20 cellular contexts compared by ENCODE assay signal in the genomic region with DNA sequence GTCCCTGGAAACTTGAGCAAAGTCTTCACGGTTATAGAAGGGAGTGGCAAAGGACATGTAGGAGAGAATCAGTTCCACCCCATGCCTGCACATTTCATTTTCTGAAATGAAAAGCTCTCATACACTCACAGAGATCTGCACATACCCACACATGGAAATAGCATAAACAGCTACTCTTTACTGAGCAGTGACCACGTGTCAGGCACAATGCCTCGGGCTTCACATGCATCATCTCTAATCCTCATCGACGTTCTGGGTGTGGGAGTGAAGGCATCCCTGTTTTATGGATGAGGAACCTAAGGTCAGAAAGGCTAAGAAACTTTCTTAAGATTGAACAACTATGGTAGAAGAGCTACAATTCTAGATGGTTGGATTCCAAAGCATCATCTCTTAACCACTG.
A peak's percentile ranks its signal among the peaks of the same experiment; 100 is the strongest.
DNase-seq lines count a peak whose midpoint lies in the region; ATAC-seq, FAIRE-seq and TF ChIP-seq lines count a peak whose summit lies in the region.
"Had no signal": no experiment of that assay in that cellular context is flagged by ENCODE, and none has a peak within 500 bp of the region (broad histone marks: within the 10 kb centered on the region; RNA-seq: fewer than 3 reads in every experiment).

No MANE protein-coding gene starts in this region.

- H3K27me3 ChIP-seq in HepG2 (ENCODE audit: control insufficient read depth in 1 of 2, insufficient read depth in 2 of 2, low read length in 2 of 2) (peaks cover 0 to 7% of the 10 kb centered on the region in 2 experiments; a peak in 2 of 5 replicates), right lobe of liver (no peaks in the 10 kb centered on the region), PC-9 (ENCODE audit: insufficient read depth, low read depth) (no peaks in the 10 kb centered on the region)

- H3K79me2 ChIP-seq in HepG2 (ENCODE audit: insufficient read depth, low read length) = no peaks in the 10 kb centered on the region
- H3K79me2 ChIP-seq in PC-9 (ENCODE audit: low read depth) = no peaks in the 10 kb centered on the region

- H3K36me3 ChIP-seq in HepG2 (replicated peaks in 1 of 2; ENCODE audit: control insufficient read depth in 1 of 2, insufficient read depth in 2 of 2, low read length in 2 of 2) (no peaks in the 10 kb centered on the region), right lobe of liver (no peaks in the 10 kb centered on the region), PC-9 (ENCODE audit: low read depth) (no peaks in the 10 kb centered on the region)

- intact Hi-C loops in HepG2 (cut with micrococcal nuclease; ENCODE audit: unreplicated experiment) (no loop called here), right lobe of liver (cut with DNase I) (loop anchor here in 1 of 2 donors (10.0 kb wide), 1 partner anchor 165 kb away; no protein-coding TSS in a partner anchor), PC-9 (cut with micrococcal nuclease; ENCODE audit: unreplicated experiment) (loop anchor here (5.0 kb wide), 1 partner anchor 182 kb away; no protein-coding TSS in a partner anchor)

- CTCF ChIA-PET in HepG2 (lab: Yijun Ruan, JAX; ENCODE audit: low intra/inter-chr PET ratio, low total read pairs) = interaction anchor here (1.9 kb wide), 1 partner anchor 44 kb away, joined by 7 read pairs; no protein-coding TSS in a partner anchor
- CTCF ChIA-PET in PC-9 (lab: Charles Lee) = interaction anchor here (0.6 to 1.5 kb wide), 5 partner anchors 10 to 263 kb away, joined by 3 to 7 read pairs (median 4); no protein-coding TSS in a partner anchor
- CTCF ChIA-PET in activated CD8-positive, alpha-beta T cell treated with anti-CD3 and anti-CD28 coated beads, Interleukin-2, amount 10 ng/mL, durations not matched to agents 7 days and 5 days (lab: Charles Lee) = no interaction called here

- no peaks in the 10 kb centered on the region for H3K4me1 ChIP-seq in HepG2 (ENCODE audit: insufficient read depth, low read length)
- H3K4me1 ChIP-seq in right lobe of liver = no peaks in the 10 kb centered on the region
- peaks cover 50% of the 10 kb centered on the region for H3K4me1 ChIP-seq in PC-9 (replicated peaks; ENCODE audit: insufficient read depth)

- peaks cover 40% of the 10 kb centered on the region; the same call in 1 of the 2 replicates for H3F3A ChIP-seq in PC-9 (ENCODE audit: insufficient read depth, low read depth)

- H3K9ac ChIP-seq in HepG2 (ENCODE audit: insufficient read depth, low read depth, low read length) = no peak overlapping the region
- H3K9ac ChIP-seq: KMS-11, SK-N-SH had no signal

- TF ChIP-seq RAD21 in HepG2 (CRISPR knock-in tag; IDR thresholded peaks at IDR 0.05) = no peak

- WGBS in HepG2 (ENCODE audit: low lambda C conversion rate) = 8% methylated on average over 5 of the region's 5 CpGs
- 61% methylated on average over 5 of the region's 5 CpGs for WGBS in right lobe of liver (ENCODE audit: insufficient coverage, low coverage, low lambda C conversion rate, missing lambda C conversion rate)

- no peaks in the 10 kb centered on the region for H4K20me1 ChIP-seq in HepG2 (ENCODE audit: insufficient read depth, low read length)
- no peaks in the 10 kb centered on the region for H4K20me1 ChIP-seq in PC-9 (ENCODE audit: insufficient read depth)

- H2AFZ ChIP-seq in HepG2 (ENCODE audit: low read length) = no peak overlapping the region
- H2AFZ ChIP-seq in PC-9 = no peak overlapping the region

- no peak for TF ChIP-seq CTCF in HepG2 (CRISPR knock-in tag; IDR thresholded peaks at IDR 0.05)
- no peak for TF ChIP-seq CTCF in right lobe of liver (IDR thresholded peaks at IDR 0.05)
- TF ChIP-seq CTCF in PC-9 (conservative IDR thresholded peaks at IDR 0.05) = no peak

- H3K27me3 Mint-ChIP-seq in activated CD8-positive, alpha-beta T cell treated with anti-CD3 and anti-CD28 coated beads, Interleukin-2, amount 10 ng/mL, durations not matched to agents 7 days and 5 days (ENCODE audit: low read depth) = no peaks in the 10 kb centered on the region

- BruUV-seq in HepG2 (replicated peaks; lab: Mats Ljungman, UMichigan) (no TSS peak), PC-9 (replicated peaks; lab: Mats Ljungman, UMichigan) (no TSS peak)

- no peak for TF ChIP-seq POLR2A in HepG2 (IDR thresholded peaks at IDR 0.05; ENCODE audit: insufficient read depth in 1 of 2, low read depth in 2 of 2, low read length in 2 of 2)
- TF ChIP-seq POLR2A in right lobe of liver (IDR thresholded peaks at IDR 0.05) = no peak

- no peak overlapping the region for H3K4me2 ChIP-seq in HepG2 (ENCODE audit: low read depth, low read length)
- H3K4me2 ChIP-seq in PC-9 = peak overlapping the region; percentile 54
- H3K4me2 ChIP-seq: KMS-11, SK-N-SH had no signal

- ATAC-seq in HepG2 = no peak
- ATAC-seq in right lobe of liver = no peak
- ATAC-seq in esophagus mucosa = peak; percentile 20
- no peak for ATAC-seq in left lobe of liver
- ATAC-seq in activated CD8-positive, alpha-beta T cell treated with anti-CD3 and anti-CD28 coated beads, Interleukin-2, amount 10 ng/mL, durations not matched to agents 7 days and 5 days = no peak
- no peak for ATAC-seq in GM18861 (IDR thresholded peaks at IDR 0.05; ENCODE audit: unreplicated experiment)
- ATAC-seq: Right ventricle myocardium inferior had no signal

- no peaks in the 10 kb centered on the region for H3K9me3 Mint-ChIP-seq in activated CD8-positive, alpha-beta T cell treated with anti-CD3 and anti-CD28 coated beads, Interleukin-2, amount 10 ng/mL, durations not matched to agents 7 days and 5 days (ENCODE audit: insufficient read depth)

- DNase-seq in HepG2 (ENCODE audit: low spot score) (no peak), right lobe of liver (no peak), PC-9 (no peak), HPDE6-E6E7 (ENCODE audit: extremely low spot score) (no peak), left lobe of liver (ENCODE audit: low spot score) (no peak)
- DNase-seq in activated CD8-positive, alpha-beta T cell treated with anti-CD3 and anti-CD28 coated beads, Interleukin-2, amount 10 ng/mL, durations not matched to agents 7 days and 5 days = no peak
- DNase-seq: Caco-2, DMS53, H7, MM.1S, NCI-H1436, NCI-H2029 treated with DMSO at 0.1 percent for 48 hours, NCI-H510A treated with DMSO at 0.1 percent for 48 hours, OCI-M1, SK-N-SH had no signal

- in situ Hi-C loops in HepG2 (cut with HindIII; ENCODE audit: extremely low pct_ligation_motif_present, low pct_unique_long_range_greater_than_20kb) = loop anchor here (5.0 kb wide), 1 partner anchor 82 kb away; no protein-coding TSS in a partner anchor

- no peak overlapping the region for H3K27ac ChIP-seq in HepG2 (ENCODE audit: extremely low read length, insufficient read depth, low read length)
- H3K27ac ChIP-seq in right lobe of liver = no peak overlapping the region
- peak overlapping the region; percentile 76 for H3K27ac ChIP-seq in PC-9
- H3K27ac ChIP-seq: KMS-11 had no signal

- H3K9me3 ChIP-seq in HepG2 (ENCODE audit: low read length) (no peaks in the 10 kb centered on the region), right lobe of liver (no peaks in the 10 kb centered on the region), PC-9 (ENCODE audit: insufficient read depth, low read depth) (no peaks in the 10 kb centered on the region)
- H3K9me3 ChIP-seq: Caco-2, SK-N-SH had no signal

- no peak overlapping the region for H3K4me3 Mint-ChIP-seq in activated CD8-positive, alpha-beta T cell treated with anti-CD3 and anti-CD28 coated beads, Interleukin-2, amount 10 ng/mL, durations not matched to agents 7 days and 5 days

- H3K36me3 Mint-ChIP-seq in activated CD8-positive, alpha-beta T cell treated with anti-CD3 and anti-CD28 coated beads, Interleukin-2, amount 10 ng/mL, durations not matched to agents 7 days and 5 days (ENCODE audit: low read depth) = no peaks in the 10 kb centered on the region

- H3K4me1 Mint-ChIP-seq in activated CD8-positive, alpha-beta T cell treated with anti-CD3 and anti-CD28 coated beads, Interleukin-2, amount 10 ng/mL, durations not matched to agents 7 days and 5 days (ENCODE audit: low read depth) = no peaks in the 10 kb centered on the region

- POLR2A ChIA-PET in HepG2 (lab: Yijun Ruan, JAX) (no interaction called here), PC-9 (lab: Charles Lee; ENCODE audit: unreplicated experiment) (interaction anchor here (0.6 kb wide), 1 partner anchor 126 kb away, joined by 18 read pairs; no protein-coding TSS in a partner anchor)
- POLR2A ChIA-PET in activated CD8-positive, alpha-beta T cell treated with anti-CD3 and anti-CD28 coated beads, Interleukin-2, amount 10 ng/mL, durations not matched to agents 7 days and 5 days (lab: Charles Lee) = no interaction called here

- no peak overlapping the region for H3K27ac Mint-ChIP-seq in activated CD8-positive, alpha-beta T cell treated with anti-CD3 and anti-CD28 coated beads, Interleukin-2, amount 10 ng/mL, durations not matched to agents 7 days and 5 days

- H3K4me3 ChIP-seq in HepG2 (replicated peaks in 1 of 3; ENCODE audit: insufficient read depth in 1 of 3, low read depth in 2 of 3, low read length in 3 of 3) (no peak overlapping the region), right lobe of liver (no peak overlapping the region), PC-9 (no peak overlapping the region; the same call in 1 of the 2 replicates)

- H3K9me2 ChIP-seq in PC-9 (ENCODE audit: insufficient read depth) = no peaks in the 10 kb centered on the region
- H3K9me2 ChIP-seq: SK-N-SH had no signal

- no peak for FAIRE-seq in HepG2 (lab: Jason Lieb, UNC)
- FAIRE-seq: GM12892 had no signal

- TF ChIP-seq EP300 in HepG2 (IDR thresholded peaks at IDR 0.05; ENCODE audit: low read depth in 2 of 2, low read length in 2 of 2) (no peak), HepG2 (CRISPR knock-in tag; IDR thresholded peaks at IDR 0.05; ENCODE audit: borderline replicate concordance) (no peak)

TF ChIP-seq in HepG2, 621 proteins besides CTCF, POLR2A, EP300 and RAD21 (continues in another document):
- no peak for TF ChIP-seq SNAPC2 (CRISPR knock-in tag; IDR thresholded peaks at IDR 0.05)
- TF ChIP-seq IRF1 (CRISPR knock-in tag; IDR thresholded peaks at IDR 0.05; ENCODE audit: low read depth) = 0 out of 2 replicates have a peak, but pooled peaks have one; percentile 46
- no peak for TF ChIP-seq FOXM1 (CRISPR knock-in tag; IDR thresholded peaks at IDR 0.05)
